ENCODE assay signal across 15 cellular contexts in genomic region chr17:56350592-56350991, GRCh38.
DNase-seq lines count a peak whose midpoint lies in the region; ATAC-seq, FAIRE-seq and TF ChIP-seq lines count a peak whose summit lies in the region.
"Had no signal": no experiment of that assay in that cellular context is flagged by ENCODE, and none has a peak within 500 bp of the region (broad histone marks: within the 10 kb centered on the region; RNA-seq: fewer than 3 reads in every experiment).

No MANE protein-coding gene starts in this region.

- H2AFZ ChIP-seq in PC-9 = no peak overlapping the region; the same call in 1 of the 2 replicates
- H2AFZ ChIP-seq in K562 (ENCODE audit: low read depth, low read length) = no peak overlapping the region
- H2AFZ ChIP-seq: GM23248 had no signal

- WGBS in K562 (ENCODE audit: insufficient coverage, low coverage, missing lambda C conversion rate) = 5% methylated on average over 8 of the region's 8 CpGs

- peak overlapping the region; percentile 39; the same call in 1 of the 2 replicates for H3K4me3 ChIP-seq in GM12865 (ENCODE audit: low read depth, low read length)
- H3K4me3 ChIP-seq in PC-9 = 0 out of 2 replicates have a peak overlapping the region, but pooled peaks have one; percentile 11
- H3K4me3 ChIP-seq in K562 = no peak overlapping the region
- H3K4me3 ChIP-seq: BLaER1 treated with 17β-estradiol and CSF1 and Interleukin-3, amounts not matched to agents 10 nM and 100 nM; GM23248 had no signal

- no peak overlapping the region for H3K27ac ChIP-seq in PC-9
- no peak overlapping the region for H3K27ac ChIP-seq in K562 (ENCODE audit: extremely low read depth, low read depth, low read length)
- H3K27ac ChIP-seq: BLaER1 treated with 17β-estradiol and CSF1 and Interleukin-3, amounts not matched to agents 10 nM and 100 nM; GM23248 had no signal

- H3K27me3 Mint-ChIP-seq in immature natural killer cell (ENCODE audit: low read depth in 3 of 3) (peaks cover 2 to 5% (median 2%) of the 10 kb centered on the region in 3 donors), Calu3 (ENCODE audit: unreplicated experiment) (no peaks in the 10 kb centered on the region)

- H3K4me2 ChIP-seq in PC-9 = peak overlapping the region; percentile 4; the same call in 1 of the 2 replicates
- H3K4me2 ChIP-seq in K562 (ENCODE audit: insufficient read depth, low read length) = no peak overlapping the region; the same call in 1 of the 2 replicates
- H3K4me2 ChIP-seq: BLaER1 treated with 17β-estradiol and CSF1 and Interleukin-3, amounts not matched to agents 10 nM and 100 nM had no signal

- H3K9ac ChIP-seq in K562 (ENCODE audit: insufficient read depth in 1 of 2, low read depth in 2 of 2, low read length in 2 of 2) = no peak overlapping the region
- H3K9ac ChIP-seq: BLaER1 treated with 17β-estradiol and CSF1 and Interleukin-3, amounts not matched to agents 10 nM and 100 nM; GM23248 had no signal

- no peak for TF ChIP-seq CTCF in GM12865 (IDR thresholded peaks at IDR 0.05; ENCODE audit: insufficient read depth, low read depth, low read length, missing control alignments)
- TF ChIP-seq CTCF in PC-9 (conservative IDR thresholded peaks at IDR 0.05) = no peak
- TF ChIP-seq CTCF in K562 (IDR thresholded peaks at IDR 0.05 in 2 of 3, conservative IDR thresholded peaks at IDR 0.05 in 1 of 3; ENCODE audit: insufficient read depth in 2 of 3, low read depth in 1 of 3, low read length in 3 of 3) = no peak
- TF ChIP-seq CTCF in Calu3 (IDR thresholded peaks at IDR 0.05; ENCODE audit: unreplicated experiment) = no peak

- H3K9me2 ChIP-seq in PC-9 (ENCODE audit: insufficient read depth) = 0 out of 2 replicates have a peak, but pooled peaks cover 4% of the 10 kb centered on the region

- H3K27me3 ChIP-seq in PC-9 (ENCODE audit: insufficient read depth, low read depth) (no peaks in the 10 kb centered on the region), K562 (ENCODE audit: control insufficient read depth in 2 of 2, insufficient read depth in 2 of 2, low read length in 2 of 2) (no peaks in the 10 kb centered on the region)
- H3K27me3 ChIP-seq: BLaER1 treated with 17β-estradiol and CSF1 and Interleukin-3, amounts not matched to agents 10 nM and 100 nM had no signal

- DNase-seq in GM12865 (ENCODE audit: low read depth) = no peak
- no peak for DNase-seq in HTR-8/SVneo (ENCODE audit: insufficient read length, low spot score)
- no peak for DNase-seq in PC-9
- DNase-seq in K562 (ENCODE audit: extremely low read depth in 1 of 4, low spot score in 3 of 4) = no peak
- DNase-seq in immature natural killer cell = no peak
- no peak for DNase-seq in Calu3
- DNase-seq in NCI-H1105 (lab: John Stamatoyannopoulos, UW) = no peak
- DNase-seq: ACHN; CD4-positive, CD25-positive, alpha-beta regulatory T cell; DMS 273 treated with DMSO at 0.1 percent for 48 hours; GM23248 had no signal

- H3K79me2 ChIP-seq in PC-9 (ENCODE audit: low read depth) (no peaks in the 10 kb centered on the region), K562 (ENCODE audit: control insufficient read depth, insufficient read depth, low read length) (no peaks in the 10 kb centered on the region)

- intact Hi-C loops in PC-9 (cut with micrococcal nuclease; ENCODE audit: unreplicated experiment) (no loop called here), K562 (cut with micrococcal nuclease) (no loop called here), Calu3 (cut with micrococcal nuclease; ENCODE audit: unreplicated experiment) (no loop called here)

- H4K20me1 ChIP-seq in PC-9 (ENCODE audit: insufficient read depth) (no peaks in the 10 kb centered on the region), K562 (replicated peaks; ENCODE audit: control insufficient read depth, insufficient read depth, low read length) (no peaks in the 10 kb centered on the region)
- H4K20me1 ChIP-seq: BLaER1 treated with 17β-estradiol and CSF1 and Interleukin-3, amounts not matched to agents 10 nM and 100 nM had no signal

- H3F3A ChIP-seq in PC-9 (ENCODE audit: insufficient read depth, low read depth) = no peaks in the 10 kb centered on the region

- H3K4me3 Mint-ChIP-seq in immature natural killer cell (no peak overlapping the region), Calu3 (ENCODE audit: low read depth, unreplicated experiment) (no peak overlapping the region)
- H3K4me3 Mint-ChIP-seq: CD4-positive, CD25-positive, alpha-beta regulatory T cell had no signal

- H3K9me1 ChIP-seq in K562 (ENCODE audit: control insufficient read depth, insufficient read depth, low read length) = no peaks in the 10 kb centered on the region

- POLR2A ChIA-PET in PC-9 (lab: Charles Lee; ENCODE audit: unreplicated experiment) = no interaction called here
- POLR2A ChIA-PET in K562 (lab: Yijun Ruan, JAX) = no interaction called here

- no peaks in the 10 kb centered on the region for H3K4me1 ChIP-seq in PC-9 (replicated peaks; ENCODE audit: insufficient read depth)
- H3K4me1 ChIP-seq in K562 (replicated peaks in 1 of 2; ENCODE audit: control insufficient read depth in 2 of 2, insufficient read depth in 2 of 2, low read length in 2 of 2) = no peaks in the 10 kb centered on the region

- no peak overlapping the region for H3K27ac Mint-ChIP-seq in immature natural killer cell
- H3K27ac Mint-ChIP-seq in Calu3 (ENCODE audit: unreplicated experiment) = no peak overlapping the region
- H3K27ac Mint-ChIP-seq: CD4-positive, CD25-positive, alpha-beta regulatory T cell had no signal

- CTCF ChIA-PET in PC-9 (lab: Charles Lee) = no interaction called here
- CTCF ChIA-PET in K562 (lab: Yijun Ruan, JAX; ENCODE audit: low intra/inter-chr PET ratio) = no interaction called here
- CTCF ChIA-PET in Calu3 (lab: Charles Lee) = no interaction called here

- H3K4me1 Mint-ChIP-seq in immature natural killer cell = no peaks in the 10 kb centered on the region
- no peaks in the 10 kb centered on the region for H3K4me1 Mint-ChIP-seq in Calu3 (ENCODE audit: low read depth, unreplicated experiment)
- H3K4me1 Mint-ChIP-seq: CD4-positive, CD25-positive, alpha-beta regulatory T cell had no signal

- ATAC-seq in K562 (no peak), GM18519 (IDR thresholded peaks at IDR 0.05; ENCODE audit: low FRiP score, unreplicated experiment) (no peak)

- no peak for TF ChIP-seq RAD21 in K562 (CRISPR knock-in tag; conservative IDR thresholded peaks at IDR 0.05 in 1 of 2, IDR thresholded peaks at IDR 0.05 in 1 of 2)

- TF ChIP-seq EP300 in K562 (IDR thresholded peaks at IDR 0.05; ENCODE audit: low read length) = no peak

- FAIRE-seq in HTR-8/SVneo (lab: Jason Lieb, UNC) (peak; percentile 26), K562 (lab: Jason Lieb, UNC) (no peak)
- FAIRE-seq: GM12891, H54 had no signal

- in situ Hi-C loops in K562 (cut with MboI) = no loop called here

- H3K9me3 Mint-ChIP-seq in immature natural killer cell (peaks cover 0 to 3% (median 0%) of the 10 kb centered on the region in 6 donors), Calu3 (ENCODE audit: low read depth, unreplicated experiment) (peaks cover 2% of the 10 kb centered on the region)

- H3K36me3 ChIP-seq in PC-9 (ENCODE audit: low read depth) (no peaks in the 10 kb centered on the region), K562 (ENCODE audit: control insufficient read depth, insufficient read depth, low read length) (no peaks in the 10 kb centered on the region)
- H3K36me3 ChIP-seq: BLaER1 treated with 17β-estradiol and CSF1 and Interleukin-3, amounts not matched to agents 10 nM and 100 nM had no signal

- no peaks in the 10 kb centered on the region for H3K9me3 ChIP-seq in PC-9 (ENCODE audit: insufficient read depth, low read depth)
- no peaks in the 10 kb centered on the region for H3K9me3 ChIP-seq in K562 (replicated peaks; ENCODE audit: control insufficient read depth, insufficient read depth, low read depth, low read length)

- TF ChIP-seq POLR2A in K562 (conservative IDR thresholded peaks at IDR 0.05) = no peak

- BruUV-seq in PC-9 (replicated peaks; lab: Mats Ljungman, UMichigan) = no TSS peak
- BruUV-seq in K562 (replicated peaks; lab: Mats Ljungman, UMichigan) = no TSS peak
- BruUV-seq in Calu3 (replicated peaks; lab: Mats Ljungman, UMichigan) = no TSS peak

- H3K36me3 Mint-ChIP-seq in immature natural killer cell (no peaks in the 10 kb centered on the region), Calu3 (ENCODE audit: insufficient read depth, unreplicated experiment) (no peaks in the 10 kb centered on the region)
- H3K36me3 Mint-ChIP-seq: CD4-positive, CD25-positive, alpha-beta regulatory T cell had no signal

TF ChIP-seq in K562, 482 proteins besides CTCF, POLR2A, EP300 and RAD21 (continues in another document):
- TF ChIP-seq MTA1 (IDR thresholded peaks at IDR 0.05; ENCODE audit: borderline replicate concordance) = no peak
- peak; percentile 31; the same call in 1 of the 2 replicates for TF ChIP-seq ATF7 (IDR thresholded peaks at IDR 0.05)
- TF ChIP-seq CBFA2T3 (IDR thresholded peaks at IDR 0.05) = no peak
- TF ChIP-seq KLF1 (tag; IDR thresholded peaks at IDR 0.05) = no peak
- TF ChIP-seq IRF9 (tag; IDR thresholded peaks at IDR 0.05) = no peak
- TF ChIP-seq HOXB6 (CRISPR knock-in tag; IDR thresholded peaks at IDR 0.05; ENCODE audit: borderline replicate concordance) = no peak
- TF ChIP-seq ZNF140 (CRISPR knock-in tag; IDR thresholded peaks at IDR 0.05) = no peak
- TF ChIP-seq HMG20B (CRISPR knock-in tag; IDR thresholded peaks at IDR 0.05) = no peak
- TF ChIP-seq CEBPG (CRISPR knock-in tag; IDR thresholded peaks at IDR 0.05) = no peak
- peak; percentile 77 to 87 for TF ChIP-seq CEBPG (tag; conservative IDR thresholded peaks at IDR 0.05 in 1 of 2, IDR thresholded peaks at IDR 0.05 in 1 of 2)
- TF ChIP-seq, protein P1, sequence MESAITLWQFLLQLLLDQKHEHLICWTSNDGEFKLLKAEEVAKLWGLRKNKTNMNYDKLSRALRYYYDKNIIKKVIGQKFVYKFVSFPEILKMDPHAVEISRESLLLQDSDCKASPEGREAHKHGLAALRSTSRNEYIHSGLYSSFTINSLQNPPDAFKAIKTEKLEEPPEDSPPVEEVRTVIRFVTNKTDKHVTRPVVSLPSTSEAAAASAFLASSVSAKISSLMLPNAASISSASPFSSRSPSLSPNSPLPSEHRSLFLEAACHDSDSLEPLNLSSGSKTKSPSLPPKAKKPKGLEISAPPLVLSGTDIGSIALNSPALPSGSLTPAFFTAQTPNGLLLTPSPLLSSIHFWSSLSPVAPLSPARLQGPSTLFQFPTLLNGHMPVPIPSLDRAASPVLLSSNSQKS (CRISPR knock-in tag; IDR thresholded peaks at IDR 0.05) = no peak
